Comparison of ENCODE assay signal across 20 cellular contexts in the genomic region with DNA sequence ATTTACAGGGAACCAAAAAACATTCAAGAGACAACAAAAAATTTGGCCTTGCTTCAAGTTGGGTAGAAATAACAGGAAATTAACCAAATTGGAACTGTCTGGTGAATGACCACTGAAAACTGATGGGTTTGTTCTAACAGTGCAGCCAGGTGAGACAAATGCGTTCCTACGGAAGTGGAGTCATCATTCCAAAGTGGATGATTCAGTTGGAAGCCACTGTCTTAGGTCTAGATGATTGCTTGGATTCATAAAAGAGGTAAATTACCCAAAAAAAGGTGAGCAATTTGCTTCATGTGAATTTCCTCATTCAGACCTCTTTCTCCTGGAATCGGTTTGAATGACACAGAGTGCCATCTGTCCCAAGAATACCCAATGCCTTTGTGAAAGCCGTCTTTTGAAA.
A peak's percentile ranks its signal among the peaks of the same experiment; 100 is the strongest.
DNase-seq lines count a peak whose midpoint lies in the region; ATAC-seq, FAIRE-seq and TF ChIP-seq lines count a peak whose summit lies in the region.
"Had no signal": no experiment of that assay in that cellular context is flagged by ENCODE, and none has a peak within 500 bp of the region (broad histone marks: within the 10 kb centered on the region; RNA-seq: fewer than 3 reads in every experiment).

No MANE protein-coding gene starts in this region.

- no peaks in the 10 kb centered on the region for H3K27me3 ChIP-seq in bronchial epithelial cell (ENCODE audit: control insufficient read depth, insufficient read depth, low read length)
- no peaks in the 10 kb centered on the region for H3K27me3 ChIP-seq in foreskin keratinocyte

- peaks cover 7% of the 10 kb centered on the region for H3K27me3 Mint-ChIP-seq in HFFc6 (ENCODE audit: insufficient read depth)

- POLR2A ChIA-PET in RWPE1 (lab: Yijun Ruan, JAX; ENCODE audit: low non-redundant PET): no interaction called here

- no peak overlapping the region for H3K27ac Mint-ChIP-seq in HFFc6
- H3K27ac Mint-ChIP-seq: CD4-positive, alpha-beta memory T cell had no signal

- H3K4me3 Mint-ChIP-seq in HFFc6: no peak overlapping the region
- H3K4me3 Mint-ChIP-seq: CD4-positive, alpha-beta memory T cell had no signal

- DNase-seq in HPDE6-E6E7 (ENCODE audit: extremely low spot score) (peak; percentile 39), RWPE1 (ENCODE audit: low spot score) (peak; percentile 52), bronchial epithelial cell (ENCODE audit: low read depth) (peak; percentile 72), foreskin keratinocyte (peak; percentile 33 to 67), HFFc6 (no peak), DMS114 treated with DMSO at 0.1 percent for 48 hours (lab: John Stamatoyannopoulos, UW; ENCODE audit: unreplicated experiment) (no peak), hippocampal formation (lab: John Stamatoyannopoulos, UW) (no peak)
- DNase-seq: 8988T; C1 segment of cervical spinal cord; Calu3; CD4-positive, alpha-beta memory T cell; COR-L47; DMS153; DND-41; GOT3 had no signal

- H3K9me3 Mint-ChIP-seq in HFFc6: no peaks in the 10 kb centered on the region; the same call in 1 of the 2 replicates

- no peaks in the 10 kb centered on the region for H3K4me1 ChIP-seq in foreskin keratinocyte
- H3K4me1 ChIP-seq: A549, HAP-1 had no signal

- TF ChIP-seq CTCF in RWPE1 (conservative IDR thresholded peaks at IDR 0.05; ENCODE audit: low read depth): no peak
- no peak for TF ChIP-seq CTCF in bronchial epithelial cell (IDR thresholded peaks at IDR 0.05; ENCODE audit: insufficient read depth, low read length, severe bottlenecking)
- no peak for TF ChIP-seq CTCF in foreskin keratinocyte (conservative IDR thresholded peaks at IDR 0.05)
- no peak for TF ChIP-seq CTCF in HFFc6 (IDR thresholded peaks at IDR 0.05)

- no peak overlapping the region for H3K27ac ChIP-seq in RWPE1
- no peak overlapping the region for H3K27ac ChIP-seq in foreskin keratinocyte
- H3K27ac ChIP-seq: A549 had no signal

- no peak overlapping the region for H3K4me3 ChIP-seq in bronchial epithelial cell (ENCODE audit: low read depth, low read length)
- H3K4me3 ChIP-seq: A549, HAP-1 had no signal

- peak; percentile 61 for ATAC-seq in foreskin keratinocyte
- ATAC-seq: A549 had no signal

- no peak for FAIRE-seq in bronchial epithelial cell (lab: Jason Lieb, UNC)
- FAIRE-seq: A549, G401.6, GM12892, H54 had no signal

- CTCF ChIA-PET in RWPE1 (lab: Yijun Ruan, JAX): interaction anchor here (0.5 to 0.6 kb wide), 2 partner anchors 134 to 330 kb away, joined by 3 read pairs; no protein-coding TSS in a partner anchor

- H3K36me3 ChIP-seq in bronchial epithelial cell (ENCODE audit: control insufficient read depth, insufficient read depth, low read length): no peaks in the 10 kb centered on the region
- H3K36me3 ChIP-seq: HAP-1 had no signal

- H3K36me3 Mint-ChIP-seq in HFFc6 (ENCODE audit: low read depth): peaks cover 12% of the 10 kb centered on the region; the same call in 1 of the 2 replicates
- H3K36me3 Mint-ChIP-seq: CD4-positive, alpha-beta memory T cell had no signal

- H3K4me1 Mint-ChIP-seq in HFFc6 (ENCODE audit: low read depth): no peaks in the 10 kb centered on the region
- H3K4me1 Mint-ChIP-seq: CD4-positive, alpha-beta memory T cell had no signal

Comparison
In these comparisons a context has a peak if more than half of its experiments do, and no peak if none do; other contexts are left out.
1. DNase-seq: peak in HPDE6-E6E7 (single experiment), RWPE1 (single experiment), bronchial epithelial cell (single experiment) and foreskin keratinocyte (2 of 2); none in HFFc6 (single experiment), DMS114 treated with DMSO at 0.1 percent for 48 hours (single experiment) and hippocampal formation (0 of 2).